In the genomic region with DNA sequence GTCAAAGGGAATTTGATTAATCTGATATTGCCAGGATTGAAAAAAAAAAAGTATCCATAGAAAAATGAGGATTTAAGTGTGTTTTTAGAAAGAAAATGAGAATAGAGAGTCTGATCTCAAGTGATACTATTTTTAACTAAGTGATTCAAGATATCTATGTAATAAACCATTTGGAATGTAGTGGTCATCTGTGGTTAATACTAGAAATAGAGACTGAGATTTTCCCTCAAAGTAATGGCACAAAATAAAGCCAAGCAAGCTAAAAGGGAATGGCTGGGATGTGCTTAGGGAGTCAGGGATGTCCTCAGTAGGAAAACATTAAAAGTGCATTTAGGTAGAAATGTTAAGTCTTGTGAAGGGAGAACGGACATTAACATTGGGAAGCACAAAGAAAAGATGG, we compare ENCODE assay signal across 20 cellular contexts.
DNase-seq lines count a peak whose midpoint lies in the region; FAIRE-seq lines count a peak whose summit lies in the region.
"Had no signal": no experiment of that assay in that cellular context is flagged by ENCODE, and none has a peak within 500 bp of the region (broad histone marks: within the 10 kb centered on the region; RNA-seq: fewer than 3 reads in every experiment).

No MANE protein-coding gene starts in this region.

- DNase-seq in ELR (ENCODE audit: low read depth) (peak; percentile 3), RCC 7860 (ENCODE audit: low spot score) (no peak), hepatic stellate cell (ENCODE audit: low spot score) (peak; percentile 14), middle frontal gyrus (ENCODE audit: extremely low spot score, low spot score) (no peak), T-helper 2 cell (no peak), CD1c-positive myeloid dendritic cell (ENCODE audit: extremely low spot score) (no peak)
- no peak for DNase-seq in activated naive CD4-positive, alpha-beta T cell treated with anti-CD3 and anti-CD28 coated beads, Interleukin-2, amount 50 U/mL, for 16 hours
- DNase-seq: CD4-positive, CD25-positive, alpha-beta regulatory T cell; COR-L47; GF-D8; HCEC 1CT; NCI-H1105 treated with DMSO at 0.1 percent for 48 hours; NCI-H1694 treated with DMSO at 0.1 percent for 48 hours; NCI-H2107; NCI-H510A treated with DMSO at 0.1 percent for 48 hours; NCI-H774; SIG-M5 had no signal

- FAIRE-seq in RCC 7860 (lab: Jason Lieb, UNC): peak; percentile 76
- FAIRE-seq: GM12878, GM19239, K562 had no signal

Comparison
In these comparisons a context has a peak if more than half of its experiments do, and no peak if none do; other contexts are left out.
1. DNase-seq: peak in ELR (single experiment) and hepatic stellate cell (single experiment); none in RCC 7860 (single experiment), middle frontal gyrus (single experiment), activated naive CD4-positive, alpha-beta T cell treated with anti-CD3 and anti-CD28 coated beads, Interleukin-2, amount 50 U/mL, for 16 hours (single experiment), T-helper 2 cell (0 of 5) and CD1c-positive myeloid dendritic cell (single experiment).